ENCODE assay signal across 27 cellular contexts in genomic region chr14:23162005-23162404, GRCh38. TPM values are rescaled to one million over a fixed set of nuclear protein-coding genes. Genes with fewer than 3 reads are reported as not detected.
DNase-seq lines count a peak whose midpoint lies in the region; ATAC-seq and TF ChIP-seq lines count a peak whose summit lies in the region.
"Had no signal": no experiment of that assay in that cellular context is flagged by ENCODE, and none has a peak within 500 bp of the region (broad histone marks: within the 10 kb centered on the region; RNA-seq: fewer than 3 reads in every experiment).

No MANE protein-coding gene starts in this region.

- no peak overlapping the region for H3K4me3 ChIP-seq in mucosa of stomach (ENCODE audit: low read length)
- H3K4me3 ChIP-seq in upper lobe of left lung, result no peak overlapping the region
- no peak overlapping the region for H3K4me3 ChIP-seq in upper lobe of right lung
- H3K4me3 ChIP-seq: cardiac muscle cell had no signal

- H3K4me3 Mint-ChIP-seq in activated naive CD8-positive, alpha-beta T cell, result peak overlapping the region; percentile 64
- no peak overlapping the region for H3K4me3 Mint-ChIP-seq in activated naive CD8-positive, alpha-beta T cell treated with anti-CD3 and anti-CD28 coated beads for 36 hours
- H3K4me3 Mint-ChIP-seq: activated CD4-positive, alpha-beta T cell treated with anti-CD3 and anti-CD28 coated beads, Interleukin-2, amount 10 ng/mL, durations not matched to agents 7 days and 5 days; T-helper 2 cell treated with Interferon-gamma antibody and Interleukin-4, amounts not matched to agents 5 μg/mL and 100 μg/mL, for 36 hours had no signal

- peak overlapping the region; percentile 15 for H3K9ac ChIP-seq in mucosa of stomach (ENCODE audit: low read length)

- no peaks in the 10 kb centered on the region for H3K9me3 Mint-ChIP-seq in activated naive CD8-positive, alpha-beta T cell (ENCODE audit: low read depth)
- no peaks in the 10 kb centered on the region for H3K9me3 Mint-ChIP-seq in activated naive CD8-positive, alpha-beta T cell treated with anti-CD3 and anti-CD28 coated beads for 36 hours
- H3K9me3 Mint-ChIP-seq: activated CD4-positive, alpha-beta T cell treated with anti-CD3 and anti-CD28 coated beads, Interleukin-2, amount 10 ng/mL, durations not matched to agents 7 days and 5 days; stimulated activated naive CD8-positive, alpha-beta T cell treated with anti-CD3 and anti-CD28 coated beads, Interleukin-15, amount 100 ng/mL, for 72 hours; T-helper 2 cell treated with Interferon-gamma antibody and Interleukin-4, amounts not matched to agents 5 μg/mL and 100 μg/mL, for 36 hours had no signal

- H3K4me1 ChIP-seq in mucosa of stomach (ENCODE audit: control insufficient read depth, insufficient read depth, low read length), result peaks cover 41% of the 10 kb centered on the region
- peaks cover 4 to 32% (median 24%) of the 10 kb centered on the region in 4 donors for H3K4me1 ChIP-seq in upper lobe of left lung
- peaks cover 28% of the 10 kb centered on the region for H3K4me1 ChIP-seq in upper lobe of right lung

- peaks cover 28% of the 10 kb centered on the region for H3K4me1 Mint-ChIP-seq in activated naive CD8-positive, alpha-beta T cell (ENCODE audit: low read depth)
- peaks cover 6% of the 10 kb centered on the region for H3K4me1 Mint-ChIP-seq in activated naive CD8-positive, alpha-beta T cell treated with anti-CD3 and anti-CD28 coated beads for 36 hours

- ATAC-seq in upper lobe of left lung (ENCODE audit: low FRiP score in 2 of 2), result no peak
- no peak for ATAC-seq in GM19035 (IDR thresholded peaks at IDR 0.05; ENCODE audit: unreplicated experiment)
- ATAC-seq in upper lobe of right lung, result no peak
- ATAC-seq: stimulated activated naive CD8-positive, alpha-beta T cell treated with anti-CD3 and anti-CD28 coated beads, Interleukin-15, amount 100 ng/mL, for 72 hours had no signal

- in situ Hi-C loops in ACHN (cut with HindIII; ENCODE audit: low pct_ligation_motif_present, low pct_unique_long_range_greater_than_20kb, low sequenced_read_pairs), result no loop called here

- no peaks in the 10 kb centered on the region for H3K9me3 ChIP-seq in mucosa of stomach (ENCODE audit: control insufficient read depth, low read length)
- no peaks in the 10 kb centered on the region for H3K9me3 ChIP-seq in upper lobe of left lung
- no peaks in the 10 kb centered on the region for H3K9me3 ChIP-seq in upper lobe of right lung
- H3K9me3 ChIP-seq: BLaER1 treated with 17β-estradiol and CSF1 and Interleukin-3, amounts not matched to agents 10 nM and 100 nM had no signal

- H3K36me3 ChIP-seq in mucosa of stomach (ENCODE audit: control insufficient read depth, insufficient read depth, low read length), result no peaks in the 10 kb centered on the region
- H3K36me3 ChIP-seq in upper lobe of left lung, result no peaks in the 10 kb centered on the region
- H3K36me3 ChIP-seq in upper lobe of right lung, result no peaks in the 10 kb centered on the region
- H3K36me3 ChIP-seq: BLaER1 treated with 17β-estradiol and CSF1 and Interleukin-3, amounts not matched to agents 10 nM and 100 nM; cardiac muscle cell had no signal

- peak overlapping the region; percentile 9 for H3K27ac ChIP-seq in caudate nucleus (ENCODE audit: low read depth, low read length)
- H3K27ac ChIP-seq in upper lobe of left lung, result peak overlapping the region in 3 of 4 donors; percentile 64 to 90 (median 77)
- H3K27ac ChIP-seq in upper lobe of right lung, result no peak overlapping the region
- H3K27ac ChIP-seq: VCaP had no signal

- no peak for DNase-seq in activated naive CD8-positive, alpha-beta T cell treated with anti-CD3 and anti-CD28 coated beads for 36 hours
- no peak for DNase-seq in caudate nucleus (lab: John Stamatoyannopoulos, UW)
- DNase-seq in upper lobe of left lung, result no peak
- no peak for DNase-seq in upper lobe of right lung
- DNase-seq in ACHN, result no peak
- DNase-seq: activated CD4-positive, alpha-beta T cell treated with anti-CD3 and anti-CD28 coated beads, Interleukin-2, amount 10 ng/mL, durations not matched to agents 7 days and 5 days; HCEC 1CT; hippocampal formation; NCI-H146; NCI-H2171; NCI-H524; nucleus accumbens; stimulated activated CD4-positive, alpha-beta T cell treated with anti-CD3 and anti-CD28 coated beads, Interleukin-4, amount 100 ng/mL, for 4 hours; stimulated activated naive CD8-positive, alpha-beta T cell treated with anti-CD3 and anti-CD28 coated beads, Interleukin-15, amount 100 ng/mL, for 72 hours; trophoblast cell had no signal

- intact Hi-C loops in upper lobe of right lung (cut with DNase I), result no loop called here

- no peak for TF ChIP-seq CTCF in upper lobe of left lung (IDR thresholded peaks at IDR 0.05)
- no peak for TF ChIP-seq CTCF in upper lobe of right lung (IDR thresholded peaks at IDR 0.05)

- no peaks in the 10 kb centered on the region for H3K27me3 ChIP-seq in mucosa of stomach (ENCODE audit: control insufficient read depth, insufficient read depth, low read length)
- H3K27me3 ChIP-seq in upper lobe of left lung, result no peaks in the 10 kb centered on the region
- no peaks in the 10 kb centered on the region for H3K27me3 ChIP-seq in upper lobe of right lung
- H3K27me3 ChIP-seq: BLaER1 treated with 17β-estradiol and CSF1 and Interleukin-3, amounts not matched to agents 10 nM and 100 nM; cardiac muscle cell had no signal

- TF ChIP-seq EP300 in upper lobe of left lung (IDR thresholded peaks at IDR 0.05), result no peak

- H3K36me3 Mint-ChIP-seq in activated naive CD8-positive, alpha-beta T cell, result no peaks in the 10 kb centered on the region
- no peaks in the 10 kb centered on the region for H3K36me3 Mint-ChIP-seq in activated naive CD8-positive, alpha-beta T cell treated with anti-CD3 and anti-CD28 coated beads for 36 hours

- no peak for TF ChIP-seq POLR2A in upper lobe of left lung (IDR thresholded peaks at IDR 0.05)

- WGBS in upper lobe of left lung, 2 donors, result 61 to 64% methylated on average over 5 of the region's 5 CpGs

- H3K27me3 Mint-ChIP-seq in activated naive CD8-positive, alpha-beta T cell, result no peaks in the 10 kb centered on the region
- H3K27me3 Mint-ChIP-seq in activated naive CD8-positive, alpha-beta T cell treated with anti-CD3 and anti-CD28 coated beads for 36 hours, result no peaks in the 10 kb centered on the region
- H3K27me3 Mint-ChIP-seq: stimulated activated naive CD8-positive, alpha-beta T cell treated with anti-CD3 and anti-CD28 coated beads, Interleukin-15, amount 100 ng/mL, for 72 hours had no signal

- peak overlapping the region; percentile 84 for H3K27ac Mint-ChIP-seq in activated naive CD8-positive, alpha-beta T cell
- H3K27ac Mint-ChIP-seq in activated naive CD8-positive, alpha-beta T cell treated with anti-CD3 and anti-CD28 coated beads for 36 hours, result no peak overlapping the region
- H3K27ac Mint-ChIP-seq: activated CD4-positive, alpha-beta T cell treated with anti-CD3 and anti-CD28 coated beads, Interleukin-2, amount 10 ng/mL, durations not matched to agents 7 days and 5 days; T-helper 2 cell treated with Interferon-gamma antibody and Interleukin-4, amounts not matched to agents 5 μg/mL and 100 μg/mL, for 36 hours had no signal

RNA-seq across cellular contexts. Expression of gene SLC7A8, which starts 21.5 kb away (rescaled TPM):
- 1 to 10 TPM; 2.5 to 2.8 TPM for total RNA-seq in activated naive CD8-positive, alpha-beta T cell treated with anti-CD3 and anti-CD28 coated beads for 36 hours
- total RNA-seq in upper lobe of left lung (10 to 100 TPM; 30.4 to 58.2 (median 42.0) TPM), upper lobe of right lung (49.8 TPM)

RNA-seq across cellular contexts. Expression of gene CEBPE, which starts 43.0 kb away (rescaled TPM):
- total RNA-seq in activated naive CD8-positive, alpha-beta T cell treated with anti-CD3 and anti-CD28 coated beads for 36 hours, result under 1 TPM; 0.45 to 0.68 TPM
- total RNA-seq in upper lobe of left lung (under 1 TPM in 2 of 6 donors, not detected in 4; 0.31 to 0.77 TPM), upper lobe of right lung (not detected)
- total RNA-seq: cardiac muscle cell, dermis microvascular lymphatic vessel endothelial cell, fibroblast of villous mesenchyme, renal cortical epithelial cell, SK-MEL-5 had no signal

RNA-seq across cellular contexts. Expression of gene CIROP, which starts 57.2 kb away (rescaled TPM):
- not detected for total RNA-seq in activated naive CD8-positive, alpha-beta T cell treated with anti-CD3 and anti-CD28 coated beads for 36 hours
- not detected for total RNA-seq in upper lobe of left lung
- not detected for total RNA-seq in upper lobe of right lung
- total RNA-seq: activated CD4-positive, alpha-beta T cell treated with anti-CD3 and anti-CD28 coated beads, Interleukin-2, amount 10 ng/mL, durations not matched to agents 7 days and 5 days; dermis microvascular lymphatic vessel endothelial cell; fibroblast of villous mesenchyme; liver; renal cortical epithelial cell; SK-MEL-5 had no signal

Comparison
In these comparisons a context has a peak if more than half of its experiments do, and no peak if none do; other contexts are left out.
1. RNA of gene SLC7A8, which starts 21.5 kb away (total RNA-seq): 49.8 TPM in upper lobe of right lung (single experiment) and 30.4 to 58.2 TPM in upper lobe of left lung; 2.5 to 2.8 TPM in activated naive CD8-positive, alpha-beta T cell treated with anti-CD3 and anti-CD28 coated beads for 36 hours; every median in the first group is over 4 times any median in the second.